1 cellular context compared by ENCODE assay signal in genomic region chr3:186953011-186953487, GRCh38.
TF ChIP-seq lines count a peak whose summit lies in the region.

No MANE protein-coding gene starts in this region.

TF ChIP-seq in GM12878, 131 proteins besides CTCF, POLR2A, EP300 and RAD21 (continued from another document):
- TF ChIP-seq, protein P1, sequence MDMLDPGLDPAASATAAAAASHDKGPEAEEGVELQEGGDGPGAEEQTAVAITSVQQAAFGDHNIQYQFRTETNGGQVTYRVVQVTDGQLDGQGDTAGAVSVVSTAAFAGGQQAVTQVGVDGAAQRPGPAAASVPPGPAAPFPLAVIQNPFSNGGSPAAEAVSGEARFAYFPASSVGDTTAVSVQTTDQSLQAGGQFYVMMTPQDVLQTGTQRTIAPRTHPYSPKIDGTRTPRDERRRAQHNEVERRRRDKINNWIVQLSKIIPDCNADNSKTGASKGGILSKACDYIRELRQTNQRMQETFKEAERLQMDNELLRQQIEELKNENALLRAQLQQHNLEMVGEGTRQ (IDR thresholded peaks at IDR 0.05; ENCODE audit: borderline replicate concordance, low read depth, low read length), result no peak
- TF ChIP-seq RELA (IDR thresholded peaks at IDR 0.05; ENCODE audit: borderline replicate concordance, partially characterized antibody) (no peak), EED (IDR thresholded peaks at IDR 0.05; ENCODE audit: low read depth) (peak; percentile 60; the same call in 1 of the 2 replicates)
